Comparison of ENCODE assay signal across 1 cellular context in genomic region chr4:168451744-168452394, GRCh38.
TF ChIP-seq lines count a peak whose summit lies in the region.

No MANE protein-coding gene starts in this region.

TF ChIP-seq in GM23338, 12 proteins besides CTCF, POLR2A, EP300 and RAD21 (continued from another document):
- TF ChIP-seq ZNF114 (CRISPR knock-in tag; IDR thresholded peaks at IDR 0.05) (no peak), JUNB (IDR thresholded peaks at IDR 0.05; ENCODE audit: unreplicated experiment) (no peak), EZH2 (IDR thresholded peaks at IDR 0.05; ENCODE audit: low read depth, unreplicated experiment) (no peak), ZNF331 (CRISPR knock-in tag; IDR thresholded peaks at IDR 0.05; ENCODE audit: low read depth) (no peak), NANOG (IDR thresholded peaks at IDR 0.05; ENCODE audit: borderline replicate concordance) (no peak)
